21 cellular contexts compared by ENCODE assay signal in genomic region chr16:79971237-79971572, GRCh38.
A peak's percentile ranks its signal among the peaks of the same experiment; 100 is the strongest.
DNase-seq lines count a peak whose midpoint lies in the region; ATAC-seq, FAIRE-seq and TF ChIP-seq lines count a peak whose summit lies in the region.
"Had no signal": no experiment of that assay in that cellular context is flagged by ENCODE, and none has a peak within 500 bp of the region (broad histone marks: within the 10 kb centered on the region; RNA-seq: fewer than 3 reads in every experiment).

No MANE protein-coding gene starts in this region.

- ATAC-seq in A549: no peak
- ATAC-seq in K562: peak; percentile 4; the same call in 2 of the 3 replicates
- ATAC-seq: GM23338, HCT116 had no signal

- DNase-seq in NCI-H1436 treated with DMSO at 0.1 percent for 48 hours (lab: John Stamatoyannopoulos, UW): peak; percentile 1
- no peak for DNase-seq in NCI-H1436 (lab: John Stamatoyannopoulos, UW)
- DNase-seq in A549 (ENCODE audit: low read depth in 1 of 2, low spot score in 1 of 2): no peak
- DNase-seq in K562 (ENCODE audit: extremely low read depth in 1 of 4, low spot score in 3 of 4): no peak
- DNase-seq in smooth muscle cell (lab: John Stamatoyannopoulos, UW; ENCODE audit: unreplicated experiment): no peak
- DNase-seq in SW 1271 (lab: John Stamatoyannopoulos, UW): no peak
- DNase-seq in AG08395 (ENCODE audit: low spot score): no peak
- DNase-seq: ACHN; C1 segment of cervical spinal cord; Caco-2; CD4-positive, alpha-beta memory T cell; DMS153; DND-41; H9 had no signal

- H4K20me1 ChIP-seq in K562 (replicated peaks; ENCODE audit: control insufficient read depth, insufficient read depth, low read length) (no peaks in the 10 kb centered on the region), smooth muscle cell (ENCODE audit: low read depth) (no peaks in the 10 kb centered on the region)

- in situ Hi-C loops in K562 (cut with MboI): no loop called here

- no peak for TF ChIP-seq EP300 in A549 (IDR thresholded peaks at IDR 0.05)
- TF ChIP-seq EP300 in K562 (IDR thresholded peaks at IDR 0.05; ENCODE audit: low read length): no peak

- TF ChIP-seq RAD21 in A549 (conservative IDR thresholded peaks at IDR 0.05 in 1 of 2, IDR thresholded peaks at IDR 0.05 in 1 of 2) (no peak), K562 (CRISPR knock-in tag; conservative IDR thresholded peaks at IDR 0.05 in 1 of 2, IDR thresholded peaks at IDR 0.05 in 1 of 2) (no peak)

- peak overlapping the region; percentile 91 for H2AFZ ChIP-seq in K562 (ENCODE audit: low read depth, low read length)
- no peak overlapping the region for H2AFZ ChIP-seq in smooth muscle cell (ENCODE audit: low read depth)
- H2AFZ ChIP-seq: GM23338 had no signal

- no peaks in the 10 kb centered on the region for H3K79me2 ChIP-seq in K562 (ENCODE audit: control insufficient read depth, insufficient read depth, low read length)
- H3K79me2 ChIP-seq in smooth muscle cell (ENCODE audit: low read depth): no peaks in the 10 kb centered on the region

- POLR2A ChIA-PET in A549 (lab: Yijun Ruan, JAX): no interaction called here
- POLR2A ChIA-PET in K562 (lab: Yijun Ruan, JAX): interaction anchor here (0.6 to 3.6 kb wide), 13 partner anchors 10 to 180 kb away, joined by 3 to 20 read pairs (median 4); no protein-coding TSS in a partner anchor

- intact Hi-C loops in K562 (cut with micrococcal nuclease): loop anchor here (5.0 kb wide), 4 partner anchors 74 to 199 kb away; no protein-coding TSS in a partner anchor

- H3K4me3 ChIP-seq in A549 (no peak overlapping the region), K562 (no peak overlapping the region), smooth muscle cell (no peak overlapping the region)
- H3K4me3 ChIP-seq: GM23338 had no signal

- no peak for FAIRE-seq in A549 (lab: Jason Lieb, UNC)
- no peak for FAIRE-seq in K562 (lab: Jason Lieb, UNC)
- FAIRE-seq: A204.1, G401.6, GM12892, GM19239 had no signal

- TF ChIP-seq POLR2A in A549 (IDR thresholded peaks at IDR 0.05; ENCODE audit: low read length) (no peak), K562 (conservative IDR thresholded peaks at IDR 0.05) (no peak)

- peaks cover 6% of the 10 kb centered on the region; the same call in 1 of the 3 replicates for H3K4me1 ChIP-seq in A549
- H3K4me1 ChIP-seq in K562 (replicated peaks in 1 of 2; ENCODE audit: control insufficient read depth in 2 of 2, insufficient read depth in 2 of 2, low read length in 2 of 2): peaks cover 9 to 50% of the 10 kb centered on the region in 2 experiments; a peak in 4 of 5 replicates
- H3K4me1 ChIP-seq in smooth muscle cell (ENCODE audit: low read depth): no peaks in the 10 kb centered on the region

- TF ChIP-seq CTCF in A549 (IDR thresholded peaks at IDR 0.05) (no peak), K562 (IDR thresholded peaks at IDR 0.05 in 2 of 3, conservative IDR thresholded peaks at IDR 0.05 in 1 of 3; ENCODE audit: insufficient read depth in 2 of 3, low read depth in 1 of 3, low read length in 3 of 3) (no peak), smooth muscle cell (IDR thresholded peaks at IDR 0.05; ENCODE audit: borderline replicate concordance, insufficient read depth, poor library complexity, severe bottlenecking) (no peak)

- H3K4me2 ChIP-seq in A549 (no peak overlapping the region), K562 (ENCODE audit: insufficient read depth, low read length) (no peak overlapping the region; the same call in 1 of the 2 replicates), smooth muscle cell (peak overlapping the region; percentile 9)
- H3K4me2 ChIP-seq: GM23338 had no signal

- H3K36me3 ChIP-seq in K562 (ENCODE audit: control insufficient read depth, insufficient read depth, low read length) (no peaks in the 10 kb centered on the region), smooth muscle cell (ENCODE audit: low read depth) (no peaks in the 10 kb centered on the region)

- no peaks in the 10 kb centered on the region for H3K27me3 ChIP-seq in K562 (ENCODE audit: control insufficient read depth in 2 of 2, insufficient read depth in 2 of 2, low read length in 2 of 2)
- H3K27me3 ChIP-seq in smooth muscle cell (ENCODE audit: low read depth): no peaks in the 10 kb centered on the region

- H3K9ac ChIP-seq in K562 (ENCODE audit: insufficient read depth in 1 of 2, low read depth in 2 of 2, low read length in 2 of 2) (peak overlapping the region in 1 of 2 experiments; percentile 72; a peak in 2 of 4 replicates), smooth muscle cell (ENCODE audit: low read depth) (no peak overlapping the region)

- no peaks in the 10 kb centered on the region for H3K9me3 ChIP-seq in A549
- no peaks in the 10 kb centered on the region for H3K9me3 ChIP-seq in K562 (replicated peaks; ENCODE audit: control insufficient read depth, insufficient read depth, low read depth, low read length)
- no peaks in the 10 kb centered on the region for H3K9me3 ChIP-seq in smooth muscle cell (replicated peaks; ENCODE audit: low read depth)
- H3K9me3 ChIP-seq: Caco-2 had no signal

- H3F3A ChIP-seq in smooth muscle cell (ENCODE audit: low read depth): peaks cover 8% of the 10 kb centered on the region

- H3K27ac ChIP-seq in A549 (peak overlapping the region; percentile 45 to 53), K562 (ENCODE audit: extremely low read depth, low read depth, low read length) (peak overlapping the region; percentile 97), smooth muscle cell (ENCODE audit: low read depth) (no peak overlapping the region)
- H3K27ac ChIP-seq: 22Rv1 had no signal

- BruUV-seq in K562 (replicated peaks; lab: Mats Ljungman, UMichigan): no TSS peak

- CTCF ChIA-PET in A549 (lab: Yijun Ruan, JAX) (interaction anchor here (1.5 to 1.8 kb wide), 2 partner anchors 9 to 26 kb away, joined by 4 to 5 read pairs; no protein-coding TSS in a partner anchor), K562 (lab: Yijun Ruan, JAX; ENCODE audit: low intra/inter-chr PET ratio) (no interaction called here)

- no peaks in the 10 kb centered on the region for H3K9me1 ChIP-seq in K562 (ENCODE audit: control insufficient read depth, insufficient read depth, low read length)

TF ChIP-seq in A549, 52 proteins besides CTCF, POLR2A, EP300 and RAD21:
- TF ChIP-seq MAX (IDR thresholded peaks at IDR 0.05) (no peak), CHD2 (IDR thresholded peaks at IDR 0.05; ENCODE audit: low read length, partially characterized antibody) (no peak), RARB (CRISPR knock-in tag; IDR thresholded peaks at IDR 0.05) (no peak), EHF (CRISPR knock-in tag; IDR thresholded peaks at IDR 0.05) (no peak), ESRRA (IDR thresholded peaks at IDR 0.05; ENCODE audit: borderline replicate concordance, low read length) (no peak)

TF ChIP-seq in K562, 482 proteins besides CTCF, POLR2A, EP300 and RAD21 (continues in another document):
- TF ChIP-seq HDAC8 (tag; IDR thresholded peaks at IDR 0.05) (no peak), ZNF592 (IDR thresholded peaks at IDR 0.05) (peak; percentile 63), HOMEZ (CRISPR knock-in tag; IDR thresholded peaks at IDR 0.05) (no peak), ERF (CRISPR knock-in tag; IDR thresholded peaks at IDR 0.05) (0 out of 2 replicates have a peak, but pooled peaks have one; percentile 20), ZNF77 (CRISPR knock-in tag; IDR thresholded peaks at IDR 0.05) (no peak), HIVEP1 (CRISPR knock-in tag; IDR thresholded peaks at IDR 0.05) (no peak), ETV1 (tag; conservative IDR thresholded peaks at IDR 0.05; ENCODE audit: low read depth) (no peak), TCF15 (CRISPR knock-in tag; IDR thresholded peaks at IDR 0.05) (0 out of 2 replicates have a peak, but pooled peaks have one; percentile 54), ZNF140 (CRISPR knock-in tag; IDR thresholded peaks at IDR 0.05) (no peak), CEBPB (tag; IDR thresholded peaks at IDR 0.05) (no peak)
